In genomic region chr10:124366825-124367224, GRCh38 we compare ENCODE assay signal across 12 cellular contexts.
"Had no signal": no experiment of that assay in that cellular context is flagged by ENCODE, and none has a peak within 500 bp of the region (broad histone marks: within the 10 kb centered on the region; RNA-seq: fewer than 3 reads in every experiment).

No MANE protein-coding gene starts in this region.

- H3K9me3 Mint-ChIP-seq: central memory CD8-positive, alpha-beta T cell; stimulated activated naive CD8-positive, alpha-beta T cell treated with anti-CD3 and anti-CD28 coated beads, Interleukin-15, Interleukin-2, amounts not matched to agents 100 ng/mL and 50 ng/mL, for 24 hours had no signal

- H3K36me3 ChIP-seq: esophagus squamous epithelium, tibial artery, upper lobe of right lung had no signal

- H3K36me3 Mint-ChIP-seq: naive thymus-derived CD4-positive, alpha-beta T cell had no signal

- H3K4me1 ChIP-seq: tibial artery, upper lobe of right lung had no signal

- H2AFZ ChIP-seq: hepatocyte had no signal

- H3K27ac ChIP-seq: esophagus squamous epithelium, hepatocyte, tibial artery, upper lobe of right lung had no signal

- FAIRE-seq: small intestine had no signal

- H3K27me3 ChIP-seq: hepatocyte, tibial artery, upper lobe of right lung had no signal

- H3K4me1 Mint-ChIP-seq: central memory CD8-positive, alpha-beta T cell had no signal

- H3K4me3 ChIP-seq: esophagus squamous epithelium, hepatocyte, tibial artery, upper lobe of right lung had no signal

- H3K9me3 ChIP-seq: esophagus squamous epithelium, tibial artery, upper lobe of right lung had no signal

- H3K79me2 ChIP-seq: hepatocyte had no signal

- H3K4me3 Mint-ChIP-seq: central memory CD8-positive, alpha-beta T cell; naive thymus-derived CD4-positive, alpha-beta T cell; stimulated activated naive CD8-positive, alpha-beta T cell treated with anti-CD3 and anti-CD28 coated beads, Interleukin-15, Interleukin-2, amounts not matched to agents 100 ng/mL and 50 ng/mL, for 24 hours had no signal

- H3K4me2 ChIP-seq: hepatocyte had no signal

- DNase-seq: cortex of kidney; esophagus squamous epithelium; foreskin fibroblast; naive thymus-derived CD4-positive, alpha-beta T cell; right cardiac atrium; small intestine; stimulated activated CD4-positive, alpha-beta T cell treated with anti-CD3 and anti-CD28 coated beads, Interleukin-12 subunit alpha, Interleukin-12 subunit beta, amount 100 ng/mL, for 4 hours; tibial artery; upper lobe of right lung had no signal

- H3K27ac Mint-ChIP-seq: naive thymus-derived CD4-positive, alpha-beta T cell; stimulated activated naive CD8-positive, alpha-beta T cell treated with anti-CD3 and anti-CD28 coated beads, Interleukin-15, Interleukin-2, amounts not matched to agents 100 ng/mL and 50 ng/mL, for 24 hours had no signal

- ATAC-seq: naive thymus-derived CD4-positive, alpha-beta T cell; upper lobe of right lung had no signal
